8 cellular contexts compared by ENCODE assay signal in genomic region chr4:44446801-44447562, GRCh38. TPM values are rescaled to one million over a fixed set of nuclear protein-coding genes. Genes with fewer than 3 reads are reported as not detected.
DNase-seq lines count a peak whose midpoint lies in the region; ATAC-seq and TF ChIP-seq lines count a peak whose summit lies in the region.

No MANE protein-coding gene starts in this region.

- H3K27ac Mint-ChIP-seq in glutamatergic neuron (ENCODE audit: unreplicated experiment) (peak overlapping the region; percentile 96), progenitor cell of endocrine pancreas (peak overlapping the region; percentile 93)

- H3K4me3 Mint-ChIP-seq in glutamatergic neuron (ENCODE audit: unreplicated experiment) (peak overlapping the region; percentile 96), progenitor cell of endocrine pancreas (ENCODE audit: low read depth) (peak overlapping the region; percentile 74)

- DNase-seq in GM10266 (ENCODE audit: extremely low spot score) (peak; percentile 12), RWPE2 (ENCODE audit: low spot score) (peak; percentile 36), glutamatergic neuron (peak; percentile 60), progenitor cell of endocrine pancreas (ENCODE audit: low spot score, unreplicated experiment) (peak; percentile 12), GF-D8 (lab: John Stamatoyannopoulos, UW) (no peak), COLO829 (ENCODE audit: low spot score) (no peak), NCI-H2029 treated with DMSO at 0.1 percent for 48 hours (lab: John Stamatoyannopoulos, UW) (no peak)

- H3K27ac ChIP-seq in RWPE2 (ENCODE audit: poor library complexity, severe bottlenecking): no peak overlapping the region

- no peak overlapping the region for H3K4me3 ChIP-seq in RWPE2 (ENCODE audit: severe bottlenecking)

- ATAC-seq in RWPE2 (ENCODE audit: low read depth) (no peak), HG02678 (IDR thresholded peaks at IDR 0.05; ENCODE audit: unreplicated experiment) (no peak)

- H3K9me3 ChIP-seq in RWPE2 (ENCODE audit: severe bottlenecking): no peaks in the 10 kb centered on the region

- H3K27me3 ChIP-seq in RWPE2 (ENCODE audit: insufficient read depth, poor library complexity, severe bottlenecking): peaks cover 89% of the 10 kb centered on the region

- H3K9me3 Mint-ChIP-seq in glutamatergic neuron (ENCODE audit: unreplicated experiment): peaks cover 22% of the 10 kb centered on the region
- H3K9me3 Mint-ChIP-seq in progenitor cell of endocrine pancreas (ENCODE audit: low read depth): no peaks in the 10 kb centered on the region

- no peaks in the 10 kb centered on the region for H3K36me3 Mint-ChIP-seq in glutamatergic neuron (ENCODE audit: unreplicated experiment)
- H3K36me3 Mint-ChIP-seq in progenitor cell of endocrine pancreas (ENCODE audit: insufficient read depth): no peaks in the 10 kb centered on the region

- TF ChIP-seq CTCF in GM10266 (IDR thresholded peaks at IDR 0.05; ENCODE audit: control insufficient read depth, insufficient read depth, low read depth, missing control alignments): no peak
- TF ChIP-seq CTCF in RWPE2 (IDR thresholded peaks at IDR 0.05; ENCODE audit: poor library complexity, severe bottlenecking): no peak
- TF ChIP-seq CTCF in glutamatergic neuron (IDR thresholded peaks at IDR 0.05; ENCODE audit: partially characterized antibody, unreplicated experiment): no peak
- no peak for TF ChIP-seq CTCF in progenitor cell of endocrine pancreas (IDR thresholded peaks at IDR 0.05; ENCODE audit: unreplicated experiment)

- H3K4me1 Mint-ChIP-seq in glutamatergic neuron (ENCODE audit: low read depth, unreplicated experiment): peaks cover 24% of the 10 kb centered on the region
- H3K4me1 Mint-ChIP-seq in progenitor cell of endocrine pancreas (ENCODE audit: low read depth): peaks cover 17% of the 10 kb centered on the region

- no peaks in the 10 kb centered on the region for H3K4me1 ChIP-seq in RWPE2 (ENCODE audit: insufficient read depth, poor library complexity, severe bottlenecking)

- no peaks in the 10 kb centered on the region for H3K36me3 ChIP-seq in RWPE2 (ENCODE audit: low read depth)

- H3K27me3 Mint-ChIP-seq in glutamatergic neuron (ENCODE audit: unreplicated experiment) (peaks cover 15% of the 10 kb centered on the region), progenitor cell of endocrine pancreas (peaks cover 58% of the 10 kb centered on the region)

RNA-seq across cellular contexts. Expression of gene KCTD8, which starts 1.6 kb away (rescaled TPM):
- total RNA-seq in glutamatergic neuron (ENCODE audit: unreplicated experiment): 23.2 TPM
- total RNA-seq in progenitor cell of endocrine pancreas: 1.3 and 1.7 TPM in 2 replicates

Comparison
In these comparisons a context has a peak if more than half of its experiments do, and no peak if none do; other contexts are left out.
1. DNase-seq: peak in GM10266 (single experiment), RWPE2 (single experiment), glutamatergic neuron (single experiment) and progenitor cell of endocrine pancreas (single experiment); none in GF-D8 (single experiment), COLO829 (single experiment) and NCI-H2029 treated with DMSO at 0.1 percent for 48 hours (single experiment).